8 cellular contexts compared by ENCODE assay signal in genomic region chrX:38627683-38628082, GRCh38.
A peak's percentile ranks its signal among the peaks of the same experiment; 100 is the strongest.
DNase-seq lines count a peak whose midpoint lies in the region; ATAC-seq and TF ChIP-seq lines count a peak whose summit lies in the region.

No MANE protein-coding gene starts in this region.

- no peak overlapping the region for H3K4me3 ChIP-seq in Karpas-422 (ENCODE audit: low read length)

- H3K9ac ChIP-seq in Karpas-422 (ENCODE audit: low read length): no peak overlapping the region

- peak; percentile 28 for DNase-seq in NCI-H1694 treated with DMSO at 0.1 percent for 48 hours (lab: John Stamatoyannopoulos, UW)
- no peak for DNase-seq in NCI-H1694 (lab: John Stamatoyannopoulos, UW)
- DNase-seq in Karpas-422: peak; percentile 76
- peak; percentile 20 for DNase-seq in activated CD8-positive, alpha-beta T cell treated with anti-CD3 and anti-CD28 coated beads for 36 hours
- peak in 1 of 2 donors; percentile 6 for DNase-seq in left colon
- DNase-seq in NCI-H1092 treated with DMSO at 0.1 percent for 48 hours (lab: John Stamatoyannopoulos, UW): no peak
- DNase-seq in NCI-H2107 treated with DMSO at 0.1 percent for 48 hours (lab: John Stamatoyannopoulos, UW; ENCODE audit: unreplicated experiment): no peak

- H3K4me2 ChIP-seq in Karpas-422 (ENCODE audit: low read depth, low read length, poor library complexity, severe bottlenecking): no peak overlapping the region

- intact Hi-C loops in activated CD8-positive, alpha-beta T cell treated with anti-CD3 and anti-CD28 coated beads for 36 hours (cut with micrococcal nuclease): no loop called here
- intact Hi-C loops in left colon (cut with DNase I, micrococcal nuclease): no loop called here

- CTCF ChIA-PET in activated CD8-positive, alpha-beta T cell treated with anti-CD3 and anti-CD28 coated beads for 36 hours (lab: Charles Lee): interaction anchor here (0.7 to 1.3 kb wide), 5 partner anchors 14 to 111 kb away, joined by 3 to 5 read pairs (median 4); no protein-coding TSS in a partner anchor

- TF ChIP-seq CTCF in activated CD8-positive, alpha-beta T cell treated with anti-CD3 and anti-CD28 coated beads for 36 hours (IDR thresholded peaks at IDR 0.05): peak; percentile 43

- POLR2A ChIA-PET in activated CD8-positive, alpha-beta T cell treated with anti-CD3 and anti-CD28 coated beads for 36 hours (lab: Charles Lee): no interaction called here

- no peaks in the 10 kb centered on the region for H3K27me3 ChIP-seq in Karpas-422 (ENCODE audit: low read length)

- no peaks in the 10 kb centered on the region for H4K20me1 ChIP-seq in Karpas-422 (ENCODE audit: insufficient read depth, low read depth, low read length)

- no peaks in the 10 kb centered on the region for H3K4me1 ChIP-seq in Karpas-422 (ENCODE audit: low read length)

- no peak overlapping the region for H3K27ac Mint-ChIP-seq in activated CD8-positive, alpha-beta T cell treated with anti-CD3 and anti-CD28 coated beads for 36 hours

- no peaks in the 10 kb centered on the region for H3K36me3 ChIP-seq in Karpas-422 (ENCODE audit: insufficient read depth, low read length)

- no peaks in the 10 kb centered on the region for H3K9me3 Mint-ChIP-seq in activated CD8-positive, alpha-beta T cell treated with anti-CD3 and anti-CD28 coated beads for 36 hours

- no peaks in the 10 kb centered on the region for H3K9me3 ChIP-seq in Karpas-422 (ENCODE audit: low read length)

- no peaks in the 10 kb centered on the region for H3K36me3 Mint-ChIP-seq in activated CD8-positive, alpha-beta T cell treated with anti-CD3 and anti-CD28 coated beads for 36 hours (ENCODE audit: low read depth)

- no peaks in the 10 kb centered on the region for H3K79me2 ChIP-seq in Karpas-422 (ENCODE audit: low read length)

- H3K4me1 Mint-ChIP-seq in activated CD8-positive, alpha-beta T cell treated with anti-CD3 and anti-CD28 coated beads for 36 hours (ENCODE audit: low read depth): no peaks in the 10 kb centered on the region

- no peaks in the 10 kb centered on the region for H3K9me2 ChIP-seq in Karpas-422 (replicated peaks; ENCODE audit: insufficient read depth, low read length)

- ATAC-seq in GM21529 (IDR thresholded peaks at IDR 0.05; ENCODE audit: unreplicated experiment) (peak; percentile 94), left colon (peak; percentile 85)
- ATAC-seq in activated CD8-positive, alpha-beta T cell treated with anti-CD3 and anti-CD28 coated beads for 36 hours: peak; percentile 85

- H3K27ac ChIP-seq in Karpas-422 (ENCODE audit: low read length): no peak overlapping the region

- peaks cover 4% of the 10 kb centered on the region for H3K27me3 Mint-ChIP-seq in activated CD8-positive, alpha-beta T cell treated with anti-CD3 and anti-CD28 coated beads for 36 hours

- H3K4me3 Mint-ChIP-seq in activated CD8-positive, alpha-beta T cell treated with anti-CD3 and anti-CD28 coated beads for 36 hours: no peak overlapping the region

- H2AFZ ChIP-seq in Karpas-422 (ENCODE audit: low read length): no peak overlapping the region

Comparison
In these comparisons a context has a peak if more than half of its experiments do, and no peak if none do; other contexts are left out.
1. DNase-seq: peak in NCI-H1694 treated with DMSO at 0.1 percent for 48 hours (single experiment), Karpas-422 (single experiment) and activated CD8-positive, alpha-beta T cell treated with anti-CD3 and anti-CD28 coated beads for 36 hours (single experiment); none in NCI-H1694 (single experiment), NCI-H1092 treated with DMSO at 0.1 percent for 48 hours (single experiment) and NCI-H2107 treated with DMSO at 0.1 percent for 48 hours (single experiment).
2. Peak in every context shown above with its lines, with median percentiles within 50 percentile points of each other: ATAC-seq.